21 cellular contexts compared by ENCODE assay signal in the genomic region with DNA sequence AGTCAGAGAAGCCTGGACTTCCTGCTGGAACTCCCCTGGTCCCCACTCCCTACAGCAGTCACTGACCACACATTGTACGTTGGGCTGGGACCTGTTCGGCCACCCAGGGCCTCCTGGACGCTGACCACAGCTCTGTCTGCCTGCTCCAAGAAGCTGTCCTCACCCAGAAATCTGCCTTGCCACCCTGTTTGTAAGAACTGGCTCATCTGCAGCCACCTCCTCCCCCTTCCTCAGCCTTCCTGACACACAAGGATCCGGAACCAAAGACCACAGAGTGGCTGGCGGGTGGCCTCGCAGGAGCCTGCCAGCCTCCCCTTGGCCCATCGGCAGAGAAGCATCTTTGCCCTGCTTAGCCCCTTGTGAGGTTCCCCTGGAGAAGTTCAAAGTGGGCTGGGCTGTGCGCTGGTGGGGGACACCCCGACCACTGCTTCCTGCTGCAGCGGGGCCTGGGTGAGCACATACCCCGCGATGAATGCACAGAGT.
DNase-seq lines count a peak whose midpoint lies in the region; ATAC-seq and TF ChIP-seq lines count a peak whose summit lies in the region.
"Had no signal": no experiment of that assay in that cellular context is flagged by ENCODE, and none has a peak within 500 bp of the region (broad histone marks: within the 10 kb centered on the region; RNA-seq: fewer than 3 reads in every experiment).

No MANE protein-coding gene starts in this region.

- H3K27me3 Mint-ChIP-seq in naive B cell, result peaks cover 16 to 56% (median 40%) of the 10 kb centered on the region in 3 donors

- no peak for TF ChIP-seq POLR2A in tibial nerve (IDR thresholded peaks at IDR 0.05)

- H3K4me3 ChIP-seq in aorta (ENCODE audit: low read length in 2 of 2) (no peak overlapping the region), tibial nerve (no peak overlapping the region)
- H3K4me3 ChIP-seq: heart left ventricle, lung, ovary, vagina had no signal

- DNase-seq in activated effector memory CD4-positive, alpha-beta T cell treated with anti-CD3 and anti-CD28 coated beads, Interleukin-2, amount 50 U/mL, for 16 hours, result peak; percentile 12
- DNase-seq in activated effector memory CD4-positive, alpha-beta T cell treated with Interleukin-2 at 50 U/mL for 16 hours, result no peak
- DNase-seq in naive B cell (no peak), aorta (no peak), NOMO-1 treated with DMSO at 0.1 percent for 48 hours (lab: John Stamatoyannopoulos, UW; ENCODE audit: unreplicated experiment) (no peak), COR-L47 (lab: John Stamatoyannopoulos, UW) (no peak), tibial nerve (ENCODE audit: low spot score in 2 of 2) (no peak)
- DNase-seq: activated CD4-positive, alpha-beta T cell treated with anti-CD3 and anti-CD28 coated beads for 48 hours; activated gamma-delta T cell treated with Interleukin-2 at 50 U/mL for 16 hours; caudate nucleus; HCEC 1CT; heart left ventricle; NCI-H1436; NCI-H526 treated with DMSO at 0.1 percent for 48 hours; right cardiac atrium; Right ventricle myocardium superior; stimulated activated CD4-positive, alpha-beta T cell treated with anti-CD3 and anti-CD28 coated beads, Interleukin-12 subunit alpha, Interleukin-12 subunit beta, amount 100 ng/mL, for 4 hours had no signal

- H3K27ac ChIP-seq in VCaP (peak overlapping the region; percentile 55), aorta (ENCODE audit: low read depth in 1 of 2, low read length in 2 of 2) (no peak overlapping the region), tibial nerve (no peak overlapping the region)
- H3K27ac ChIP-seq: heart left ventricle, ovary, vagina had no signal

- H3K4me3 Mint-ChIP-seq in naive B cell, result peak overlapping the region in 5 of 8 donors; percentile 4 to 78 (median 39)

- H3K27ac Mint-ChIP-seq in naive B cell, result no peak overlapping the region

- H3K36me3 ChIP-seq in aorta (ENCODE audit: control insufficient read depth in 1 of 2, insufficient read depth in 2 of 2, low read length in 1 of 2), result no peaks in the 10 kb centered on the region
- no peaks in the 10 kb centered on the region for H3K36me3 ChIP-seq in tibial nerve
- H3K36me3 ChIP-seq: ovary, vagina had no signal

- H3K36me3 Mint-ChIP-seq in naive B cell, result no peaks in the 10 kb centered on the region

- H3K4me1 Mint-ChIP-seq in naive B cell, result peaks cover 4 to 47% (median 22%) of the 10 kb centered on the region in 3 donors

- TF ChIP-seq CTCF in VCaP (conservative IDR thresholded peaks at IDR 0.05) (no peak), tibial nerve (IDR thresholded peaks at IDR 0.05) (no peak)

- H3K9me3 Mint-ChIP-seq in naive B cell, result no peaks in the 10 kb centered on the region

- peaks cover 5% of the 10 kb centered on the region for H3K9me3 ChIP-seq in aorta (ENCODE audit: control insufficient read depth, low read length)
- H3K9me3 ChIP-seq in tibial nerve, result peaks cover 0 to 4% (median 0%) of the 10 kb centered on the region in 4 donors
- H3K9me3 ChIP-seq: heart left ventricle, ovary, vagina had no signal

- WGBS in aorta, 2 donors, result 69 to 75% methylated on average over 12 of the region's 12 CpGs
- 59 to 62% methylated on average over 7 to 11 of the region's 12 CpGs for WGBS in tibial nerve, 2 donors

- intact Hi-C loops in aorta (cut with DNase I), result no loop called here

- no peak for TF ChIP-seq EP300 in tibial nerve (IDR thresholded peaks at IDR 0.05)

- ATAC-seq in naive B cell (ENCODE audit: low read depth in 2 of 2) (peak in 1 of 2 donors; percentile 39), aorta (ENCODE audit: low FRiP score) (peak; percentile 40)

- H3K27me3 ChIP-seq in aorta (ENCODE audit: control insufficient read depth in 1 of 2, insufficient read depth in 2 of 2, low read length in 1 of 2) (no peaks in the 10 kb centered on the region), tibial nerve (peaks cover 0 to 3% of the 10 kb centered on the region in 2 donors)
- H3K27me3 ChIP-seq: ovary, vagina had no signal

- H3K4me1 ChIP-seq in aorta (ENCODE audit: control insufficient read depth in 1 of 2, insufficient read depth in 2 of 2, low read length in 2 of 2), result no peaks in the 10 kb centered on the region
- H3K4me1 ChIP-seq in tibial nerve, result no peaks in the 10 kb centered on the region
- H3K4me1 ChIP-seq: heart left ventricle, vagina had no signal
